In the genomic region with DNA sequence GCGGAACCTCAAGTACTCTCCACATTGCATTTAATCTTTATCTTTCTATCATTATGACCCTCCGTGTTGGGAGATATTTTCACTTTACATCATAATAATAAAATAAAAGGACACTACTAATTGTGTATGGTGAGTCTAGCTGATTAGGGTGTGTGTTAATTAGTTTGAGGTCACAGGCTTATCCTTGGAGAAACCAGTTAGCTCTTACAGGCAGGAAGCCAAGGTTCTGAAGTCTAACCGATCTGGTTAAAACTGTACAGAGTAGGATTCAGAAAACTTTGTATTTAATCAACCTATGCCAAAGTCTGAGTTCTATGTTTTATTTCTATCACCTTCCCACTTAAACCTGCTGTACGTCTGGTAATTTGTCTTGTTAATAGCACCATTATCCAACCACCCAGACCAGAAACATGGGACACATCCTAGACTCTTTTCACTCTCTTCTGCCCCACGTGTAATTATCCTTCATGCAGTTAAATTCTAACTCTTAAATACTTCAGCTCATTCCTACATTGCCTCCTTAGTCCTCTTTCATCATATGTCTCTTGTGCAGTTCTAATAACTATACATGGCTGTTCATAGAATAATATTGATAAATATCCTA, we compare ENCODE assay signal across 13 cellular contexts. TPM values are rescaled to one million over a fixed set of nuclear protein-coding genes. Genes with fewer than 3 reads are reported as not detected.
DNase-seq lines count a peak whose midpoint lies in the region; ATAC-seq and TF ChIP-seq lines count a peak whose summit lies in the region.
"Had no signal": no experiment of that assay in that cellular context is flagged by ENCODE, and none has a peak within 500 bp of the region (broad histone marks: within the 10 kb centered on the region; RNA-seq: fewer than 3 reads in every experiment).

No MANE protein-coding gene starts in this region.

- H4K20me1 ChIP-seq in MM.1S (ENCODE audit: insufficient read depth, low read length), result peaks cover 19% of the 10 kb centered on the region; the same call in 1 of the 2 replicates

- intact Hi-C loops in Right ventricle myocardium superior (cut with DNase I) (no loop called here), mucosa of descending colon (cut with DNase I, micrococcal nuclease) (no loop called here)

- H3K36me3 ChIP-seq in cardiac muscle cell, result peaks cover 11% of the 10 kb centered on the region
- H3K36me3 ChIP-seq in MM.1S (replicated peaks; ENCODE audit: insufficient read depth, low read length), result peaks cover under 1% of the 10 kb centered on the region; the same call in 1 of the 2 replicates
- no peaks in the 10 kb centered on the region for H3K36me3 ChIP-seq in stomach smooth muscle (ENCODE audit: control insufficient read depth in 2 of 2, insufficient read depth in 2 of 2, low read length in 2 of 2)
- H3K36me3 ChIP-seq in mucosa of descending colon (ENCODE audit: low read depth), result no peaks in the 10 kb centered on the region
- H3K36me3 ChIP-seq: uterus had no signal

- no peaks in the 10 kb centered on the region for H3K9me2 ChIP-seq in MM.1S (replicated peaks; ENCODE audit: insufficient read depth, low read length)

- peaks cover 88% of the 10 kb centered on the region for H3K79me2 ChIP-seq in MM.1S (ENCODE audit: low read length)

- H3K4me3 ChIP-seq in cardiac muscle cell (no peak overlapping the region), MM.1S (ENCODE audit: low read length) (no peak overlapping the region), stomach smooth muscle (ENCODE audit: low read length in 2 of 2) (no peak overlapping the region), mucosa of descending colon (no peak overlapping the region)
- H3K4me3 ChIP-seq: BLaER1, uterus had no signal

- peak overlapping the region; percentile 39; the same call in 1 of the 2 replicates for H3K4me2 ChIP-seq in MM.1S (ENCODE audit: low read depth, low read length)
- H3K4me2 ChIP-seq: BLaER1 had no signal

- peaks cover 30% of the 10 kb centered on the region for H3F3A ChIP-seq in MM.1S (ENCODE audit: insufficient read depth, low read length)

- TF ChIP-seq CTCF in cardiac muscle cell (IDR thresholded peaks at IDR 0.05; ENCODE audit: low read depth, low read length), result no peak
- TF ChIP-seq CTCF in MM.1S (IDR thresholded peaks at IDR 0.05; ENCODE audit: low read length), result no peak
- no peak for TF ChIP-seq CTCF in mucosa of descending colon (IDR thresholded peaks at IDR 0.05)

- H3K4me1 ChIP-seq in cardiac muscle cell (ENCODE audit: low read depth) (peaks cover 82% of the 10 kb centered on the region), MM.1S (ENCODE audit: low read length) (peaks cover 53% of the 10 kb centered on the region), stomach smooth muscle (ENCODE audit: control insufficient read depth, insufficient read depth, low read length) (peaks cover 8% of the 10 kb centered on the region), mucosa of descending colon (ENCODE audit: low read depth) (peaks cover 51% of the 10 kb centered on the region)

- H3K27me3 ChIP-seq in cardiac muscle cell (no peaks in the 10 kb centered on the region), MM.1S (replicated peaks; ENCODE audit: insufficient read depth, low read length) (no peaks in the 10 kb centered on the region), stomach smooth muscle (ENCODE audit: control insufficient read depth in 1 of 2, insufficient read depth in 2 of 2, low read length in 2 of 2) (no peaks in the 10 kb centered on the region)
- H3K27me3 ChIP-seq: BLaER1, uterus had no signal

- H3K9ac ChIP-seq in MM.1S (ENCODE audit: low read length), result no peak overlapping the region
- H3K9ac ChIP-seq in stomach smooth muscle (ENCODE audit: low read length in 2 of 2), result no peak overlapping the region
- H3K9ac ChIP-seq: BLaER1 had no signal

- H3K27ac ChIP-seq in cardiac muscle cell (peak overlapping the region; percentile 29), MM.1S (ENCODE audit: low read length) (no peak overlapping the region), epithelial cell of prostate (peak overlapping the region; percentile 51), stomach smooth muscle (ENCODE audit: low read length) (peak overlapping the region; percentile 3)
- H3K27ac ChIP-seq: BLaER1, uterus had no signal

- DNase-seq in cardiac muscle cell (ENCODE audit: low read depth in 1 of 2, low spot score in 1 of 2), result no peak
- no peak for DNase-seq in Right ventricle myocardium superior
- no peak for DNase-seq in MM.1S
- DNase-seq in epithelial cell of prostate (ENCODE audit: low read depth, low spot score), result no peak
- no peak for DNase-seq in NCI-H1436 (lab: John Stamatoyannopoulos, UW)
- no peak for DNase-seq in mucosa of descending colon
- DNase-seq: activated T-cell treated with anti-CD3 and anti-CD28 coated beads, Interleukin-2, amount 50 U/mL, for 48 hours; amniotic stem cell; SHP77 treated with DMSO at 0.1 percent for 48 hours; uterus had no signal

- H3K9me3 ChIP-seq in cardiac muscle cell (ENCODE audit: low read depth), result no peaks in the 10 kb centered on the region
- H3K9me3 ChIP-seq in MM.1S (replicated peaks; ENCODE audit: insufficient read depth, low read length), result no peaks in the 10 kb centered on the region
- no peaks in the 10 kb centered on the region for H3K9me3 ChIP-seq in stomach smooth muscle (ENCODE audit: control insufficient read depth in 2 of 2, low read length in 2 of 2)
- H3K9me3 ChIP-seq in mucosa of descending colon, result no peaks in the 10 kb centered on the region
- H3K9me3 ChIP-seq: BLaER1, uterus had no signal

- no peak overlapping the region for H2AFZ ChIP-seq in MM.1S (ENCODE audit: low read length)

- no peak for ATAC-seq in Right ventricle myocardium superior (ENCODE audit: poor library complexity)
- no peak for ATAC-seq in GM19455 (IDR thresholded peaks at IDR 0.05; ENCODE audit: unreplicated experiment)
- ATAC-seq in mucosa of descending colon, result no peak

RNA-seq across cellular contexts. Expression of gene TIPARP, which starts 14.6 kb away (rescaled TPM):
- total RNA-seq in cardiac muscle cell (71.4 and 115 TPM in 2 replicates), Right ventricle myocardium superior (31.6 TPM), mucosa of descending colon (10 to 100 TPM; 26.4 to 28.6 (median 26.7) TPM)
- polyA plus RNA-seq in cardiac muscle cell, result 22.2 and 37.1 TPM in 2 replicates
